ENCODE assay signal across 12 cellular contexts in genomic region chr1:59455206-59455605, GRCh38.
DNase-seq lines count a peak whose midpoint lies in the region; TF ChIP-seq lines count a peak whose summit lies in the region.
"Had no signal": no experiment of that assay in that cellular context is flagged by ENCODE, and none has a peak within 500 bp of the region (broad histone marks: within the 10 kb centered on the region; RNA-seq: fewer than 3 reads in every experiment).

No MANE protein-coding gene starts in this region.

- CTCF ChIA-PET in SK-N-SH (lab: Yijun Ruan, JAX), result no interaction called here

- TF ChIP-seq EP300 in SK-N-SH (IDR thresholded peaks at IDR 0.05; ENCODE audit: borderline replicate concordance in 1 of 2, low read depth in 1 of 2, low read length in 1 of 2), result no peak; a peak in 1 of 4 replicates

- H3K9me3 ChIP-seq in GM23248 (ENCODE audit: low read depth) (no peaks in the 10 kb centered on the region), SK-N-SH (no peaks in the 10 kb centered on the region)

- WGBS in GM23248 (ENCODE audit: low coverage in 1 of 2, low lambda C conversion rate in 2 of 2, missing lambda C conversion rate in 2 of 2), 2 experiments, result 45 to 50% methylated on average over 2 of the region's 2 CpGs
- 72% methylated on average over 2 of the region's 2 CpGs for WGBS in SK-N-SH (ENCODE audit: low lambda C conversion rate)

- TF ChIP-seq CTCF in SK-N-SH (IDR thresholded peaks at IDR 0.05) (no peak), chondrocyte (IDR thresholded peaks at IDR 0.05) (no peak)

- H3K4me1 Mint-ChIP-seq in chondrocyte (ENCODE audit: low read depth), result peaks cover 6% of the 10 kb centered on the region

- peak overlapping the region; percentile 48 for H3K4me2 ChIP-seq in GM23248 (ENCODE audit: unreplicated experiment)
- H3K4me2 ChIP-seq in SK-N-SH, result 0 out of 2 replicates have a peak overlapping the region, but pooled peaks have one; percentile 11

- H3K79me2 ChIP-seq in GM23248 (ENCODE audit: insufficient read depth) (no peaks in the 10 kb centered on the region), SK-N-SH (ENCODE audit: insufficient read depth) (no peaks in the 10 kb centered on the region)

- H3K27me3 ChIP-seq in GM23248 (replicated peaks; ENCODE audit: insufficient read depth), result no peaks in the 10 kb centered on the region
- no peaks in the 10 kb centered on the region for H3K27me3 ChIP-seq in SK-N-SH (ENCODE audit: insufficient read depth)
- H3K27me3 ChIP-seq: SJCRH30, spleen had no signal

- H3F3A ChIP-seq in GM23248 (ENCODE audit: insufficient read depth) (peaks cover 26% of the 10 kb centered on the region), SK-N-SH (replicated peaks; ENCODE audit: insufficient read depth) (peaks cover 12% of the 10 kb centered on the region)

- H3K4me3 Mint-ChIP-seq in chondrocyte (ENCODE audit: unreplicated experiment), result no peak overlapping the region
- H3K4me3 Mint-ChIP-seq: activated CD8-positive, alpha-beta T cell treated with anti-CD3 and anti-CD28 coated beads for 36 hours had no signal

- DNase-seq in GM23248 (peak; percentile 88), SK-N-SH (no peak), fibroblast of gingiva (ENCODE audit: low read depth) (peak; percentile 31), renal cortical epithelial cell (ENCODE audit: low read depth) (peak; percentile 87), chondrocyte (ENCODE audit: low spot score) (no peak), 8988T (no peak), NCI-H187 (lab: John Stamatoyannopoulos, UW) (no peak), DMS 273 treated with DMSO at 0.1 percent for 48 hours (lab: John Stamatoyannopoulos, UW) (no peak)
- DNase-seq: activated CD8-positive, alpha-beta T cell treated with anti-CD3 and anti-CD28 coated beads for 36 hours; NCI-H1048; SJCRH30; spleen had no signal

- H4K20me1 ChIP-seq in GM23248 (ENCODE audit: insufficient read depth) (no peaks in the 10 kb centered on the region), SK-N-SH (ENCODE audit: insufficient read depth) (no peaks in the 10 kb centered on the region)

- in situ Hi-C loops in GM23248 (cut with MboI), result no loop called here

- TF ChIP-seq RAD21 in SK-N-SH (IDR thresholded peaks at IDR 0.05; ENCODE audit: low read length), result no peak

- no peaks in the 10 kb centered on the region for H3K36me3 ChIP-seq in GM23248 (ENCODE audit: low read depth)
- H3K36me3 ChIP-seq in SK-N-SH (replicated peaks in 1 of 2; ENCODE audit: control insufficient read depth in 1 of 2, insufficient read depth in 2 of 2, low read length in 1 of 2), result no peaks in the 10 kb centered on the region
- H3K36me3 ChIP-seq: SJCRH30 had no signal

- H3K9me3 Mint-ChIP-seq in chondrocyte (ENCODE audit: low read depth), result peaks cover 6% of the 10 kb centered on the region

- H3K4me1 ChIP-seq in GM23248 (ENCODE audit: insufficient read depth), result peaks cover 29% of the 10 kb centered on the region
- H3K4me1 ChIP-seq in SK-N-SH (ENCODE audit: control insufficient read depth in 1 of 2, insufficient read depth in 2 of 2, low read depth in 1 of 2, low read length in 1 of 2), result peaks cover 3 to 6% of the 10 kb centered on the region in 2 experiments; a peak in 2 of 4 replicates

- no peak overlapping the region for H3K27ac Mint-ChIP-seq in chondrocyte (ENCODE audit: unreplicated experiment)
- H3K27ac Mint-ChIP-seq: activated CD8-positive, alpha-beta T cell treated with anti-CD3 and anti-CD28 coated beads for 36 hours had no signal

- no peaks in the 10 kb centered on the region for H3K27me3 Mint-ChIP-seq in chondrocyte (ENCODE audit: low read depth)
- H3K27me3 Mint-ChIP-seq: activated CD8-positive, alpha-beta T cell treated with anti-CD3 and anti-CD28 coated beads for 36 hours had no signal

- H3K36me3 Mint-ChIP-seq in chondrocyte (ENCODE audit: low read depth), result peaks cover 1% of the 10 kb centered on the region

- H3K9ac ChIP-seq in GM23248 (no peak overlapping the region), SK-N-SH (no peak overlapping the region)

- peak overlapping the region; percentile 70 for H3K27ac ChIP-seq in GM23248
- H3K27ac ChIP-seq in SK-N-SH (ENCODE audit: low read depth in 2 of 2, low read length in 1 of 2), result peak overlapping the region in 1 of 2 experiments; percentile 50; a peak in 2 of 4 replicates
- H3K27ac ChIP-seq: SJCRH30, spleen had no signal

- H3K4me3 ChIP-seq in GM23248, result no peak overlapping the region
- no peak overlapping the region for H3K4me3 ChIP-seq in SK-N-SH (ENCODE audit: low read depth in 2 of 2, low read length in 1 of 2)
- H3K4me3 ChIP-seq: SJCRH30, spleen had no signal

- POLR2A ChIA-PET in SK-N-SH (lab: Yijun Ruan, JAX), result no interaction called here

- no peaks in the 10 kb centered on the region for H3K9me2 ChIP-seq in GM23248 (ENCODE audit: insufficient read depth)
- no peaks in the 10 kb centered on the region for H3K9me2 ChIP-seq in SK-N-SH

- no peak overlapping the region for H2AFZ ChIP-seq in GM23248
- H2AFZ ChIP-seq in SK-N-SH (ENCODE audit: low read depth), result no peak overlapping the region

TF ChIP-seq in SK-N-SH, 30 proteins besides CTCF, POLR2A, EP300 and RAD21 (continues in another document):
- no peak for TF ChIP-seq GABPA (IDR thresholded peaks at IDR 0.05; ENCODE audit: low read depth)
- TF ChIP-seq, protein P1, sequence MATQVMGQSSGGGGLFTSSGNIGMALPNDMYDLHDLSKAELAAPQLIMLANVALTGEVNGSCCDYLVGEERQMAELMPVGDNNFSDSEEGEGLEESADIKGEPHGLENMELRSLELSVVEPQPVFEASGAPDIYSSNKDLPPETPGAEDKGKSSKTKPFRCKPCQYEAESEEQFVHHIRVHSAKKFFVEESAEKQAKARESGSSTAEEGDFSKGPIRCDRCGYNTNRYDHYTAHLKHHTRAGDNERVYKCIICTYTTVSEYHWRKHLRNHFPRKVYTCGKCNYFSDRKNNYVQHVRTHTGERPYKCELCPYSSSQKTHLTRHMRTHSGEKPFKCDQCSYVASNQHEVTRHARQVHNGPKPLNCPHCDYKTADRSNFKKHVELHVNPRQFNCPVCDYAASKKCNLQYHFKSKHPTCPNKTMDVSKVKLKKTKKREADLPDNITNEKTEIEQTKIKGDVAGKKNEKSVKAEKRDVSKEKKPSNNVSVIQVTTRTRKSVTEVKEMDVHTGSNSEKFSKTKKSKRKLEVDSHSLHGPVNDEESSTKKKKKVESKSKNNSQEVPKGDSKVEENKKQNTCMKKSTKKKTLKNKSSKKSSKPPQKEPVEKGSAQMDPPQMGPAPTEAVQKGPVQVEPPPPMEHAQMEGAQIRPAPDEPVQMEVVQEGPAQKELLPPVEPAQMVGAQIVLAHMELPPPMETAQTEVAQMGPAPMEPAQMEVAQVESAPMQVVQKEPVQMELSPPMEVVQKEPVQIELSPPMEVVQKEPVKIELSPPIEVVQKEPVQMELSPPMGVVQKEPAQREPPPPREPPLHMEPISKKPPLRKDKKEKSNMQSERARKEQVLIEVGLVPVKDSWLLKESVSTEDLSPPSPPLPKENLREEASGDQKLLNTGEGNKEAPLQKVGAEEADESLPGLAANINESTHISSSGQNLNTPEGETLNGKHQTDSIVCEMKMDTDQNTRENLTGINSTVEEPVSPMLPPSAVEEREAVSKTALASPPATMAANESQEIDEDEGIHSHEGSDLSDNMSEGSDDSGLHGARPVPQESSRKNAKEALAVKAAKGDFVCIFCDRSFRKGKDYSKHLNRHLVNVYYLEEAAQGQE (IDR thresholded peaks at IDR 0.05; ENCODE audit: low read depth, low read length), result no peak
- no peak for TF ChIP-seq CHD2 (IDR thresholded peaks at IDR 0.05; ENCODE audit: low read length, partially characterized antibody)
- TF ChIP-seq NFIC (IDR thresholded peaks at IDR 0.05; ENCODE audit: borderline replicate concordance), result no peak
- TF ChIP-seq SMC3 (IDR thresholded peaks at IDR 0.05; ENCODE audit: low read depth, low read length), result no peak
- no peak for TF ChIP-seq RCOR1 (IDR thresholded peaks at IDR 0.05; ENCODE audit: low read length)
- TF ChIP-seq ZBTB33 (IDR thresholded peaks at IDR 0.05; ENCODE audit: borderline replicate concordance, low read depth), result no peak
- no peak for TF ChIP-seq MXI1 (IDR thresholded peaks at IDR 0.05; ENCODE audit: low read depth, low read length)
- no peak for TF ChIP-seq RFX5 (IDR thresholded peaks at IDR 0.05; ENCODE audit: low read length)
- no peak for TF ChIP-seq RXRA (IDR thresholded peaks at IDR 0.05; ENCODE audit: borderline replicate concordance, low read depth)
- peak; percentile 89 for TF ChIP-seq FOSL2 (IDR thresholded peaks at IDR 0.05; ENCODE audit: borderline replicate concordance, low read depth)
- no peak for TF ChIP-seq YY1 (IDR thresholded peaks at IDR 0.05; ENCODE audit: low read depth)
- TF ChIP-seq MEF2A (IDR thresholded peaks at IDR 0.05; ENCODE audit: borderline replicate concordance, low read depth), result no peak
- no peak for TF ChIP-seq EZH2phosphoT487 (IDR thresholded peaks at IDR 0.05; ENCODE audit: borderline replicate concordance, low read depth)
- TF ChIP-seq FOXM1 (IDR thresholded peaks at IDR 0.05; ENCODE audit: low read depth), result no peak
- no peak for TF ChIP-seq NRF1 (IDR thresholded peaks at IDR 0.05; ENCODE audit: low read depth, low read length)
- no peak for TF ChIP-seq SIN3A (IDR thresholded peaks at IDR 0.05; ENCODE audit: borderline replicate concordance, low read depth, low read length)
- TF ChIP-seq, protein P2, sequence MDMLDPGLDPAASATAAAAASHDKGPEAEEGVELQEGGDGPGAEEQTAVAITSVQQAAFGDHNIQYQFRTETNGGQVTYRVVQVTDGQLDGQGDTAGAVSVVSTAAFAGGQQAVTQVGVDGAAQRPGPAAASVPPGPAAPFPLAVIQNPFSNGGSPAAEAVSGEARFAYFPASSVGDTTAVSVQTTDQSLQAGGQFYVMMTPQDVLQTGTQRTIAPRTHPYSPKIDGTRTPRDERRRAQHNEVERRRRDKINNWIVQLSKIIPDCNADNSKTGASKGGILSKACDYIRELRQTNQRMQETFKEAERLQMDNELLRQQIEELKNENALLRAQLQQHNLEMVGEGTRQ (IDR thresholded peaks at IDR 0.05; ENCODE audit: borderline replicate concordance, low read depth, low read length), result no peak
- no peak for TF ChIP-seq FOXJ3 (CRISPR knock-in tag; IDR thresholded peaks at IDR 0.05)

Comparison
In these comparisons a context has a peak if more than half of its experiments do, and no peak if none do; other contexts are left out.
1. DNase-seq: peak in GM23248 (single experiment), fibroblast of gingiva (single experiment) and renal cortical epithelial cell (single experiment); none in SK-N-SH (single experiment), chondrocyte (single experiment), 8988T (single experiment), NCI-H187 (0 of 2) and DMS 273 treated with DMSO at 0.1 percent for 48 hours (single experiment).